9 cellular contexts compared by ENCODE assay signal in genomic region chr19:4206818-4207484, GRCh38. TPM values are rescaled to one million over a fixed set of nuclear protein-coding genes. Genes with fewer than 3 reads are reported as not detected.
DNase-seq lines count a peak whose midpoint lies in the region; ATAC-seq and TF ChIP-seq lines count a peak whose summit lies in the region.
"Had no signal": no experiment of that assay in that cellular context is flagged by ENCODE, and none has a peak within 500 bp of the region (broad histone marks: within the 10 kb centered on the region; RNA-seq: fewer than 3 reads in every experiment).

No MANE protein-coding gene starts in this region.

- no peaks in the 10 kb centered on the region for H3K4me1 ChIP-seq in Karpas-422 (ENCODE audit: low read length)
- no peaks in the 10 kb centered on the region for H3K4me1 ChIP-seq in mucosa of descending colon (ENCODE audit: low read depth)
- no peaks in the 10 kb centered on the region for H3K4me1 ChIP-seq in gastrocnemius medialis

- intact Hi-C loops in mucosa of descending colon (cut with DNase I, micrococcal nuclease): no loop called here
- intact Hi-C loops in gastrocnemius medialis (cut with DNase I; ENCODE audit: low total_unique reads): no loop called here

- no peak overlapping the region for H3K27ac Mint-ChIP-seq in progenitor cell of endocrine pancreas

- H3K27me3 ChIP-seq in Karpas-422 (ENCODE audit: low read length): no peaks in the 10 kb centered on the region
- H3K27me3 ChIP-seq in WERI-Rb-1 (ENCODE audit: insufficient read depth, low read depth, severe bottlenecking): no peaks in the 10 kb centered on the region
- H3K27me3 ChIP-seq in gastrocnemius medialis: peaks cover 0 to 4% (median 0%) of the 10 kb centered on the region in 3 donors

- ATAC-seq in mucosa of descending colon (peak; percentile 53), gastrocnemius medialis (no peak)
- ATAC-seq in activated CD4-positive, CD25-positive, alpha-beta regulatory T cell treated with anti-CD3 and anti-CD28 coated beads, Interleukin-2, amount 50 U/mL, for 24 hours: no peak

- H3K79me2 ChIP-seq in Karpas-422 (ENCODE audit: low read length): no peaks in the 10 kb centered on the region

- H3K27ac ChIP-seq in Karpas-422 (ENCODE audit: low read length): no peak overlapping the region
- no peak overlapping the region for H3K27ac ChIP-seq in WERI-Rb-1
- H3K27ac ChIP-seq in gastrocnemius medialis: no peak overlapping the region

- H3K9ac ChIP-seq in Karpas-422 (ENCODE audit: low read length): no peak overlapping the region

- H3K9me3 ChIP-seq in Karpas-422 (ENCODE audit: low read length) (no peaks in the 10 kb centered on the region), WERI-Rb-1 (ENCODE audit: severe bottlenecking) (no peaks in the 10 kb centered on the region), mucosa of descending colon (no peaks in the 10 kb centered on the region), gastrocnemius medialis (no peaks in the 10 kb centered on the region)

- no peak for TF ChIP-seq POLR2A in gastrocnemius medialis (IDR thresholded peaks at IDR 0.05)

- H3K9me3 Mint-ChIP-seq in progenitor cell of endocrine pancreas (ENCODE audit: low read depth): no peaks in the 10 kb centered on the region

- no peaks in the 10 kb centered on the region for H3K36me3 ChIP-seq in Karpas-422 (ENCODE audit: insufficient read depth, low read length)
- no peaks in the 10 kb centered on the region for H3K36me3 ChIP-seq in WERI-Rb-1
- no peaks in the 10 kb centered on the region for H3K36me3 ChIP-seq in mucosa of descending colon (ENCODE audit: low read depth)
- no peaks in the 10 kb centered on the region for H3K36me3 ChIP-seq in gastrocnemius medialis

- TF ChIP-seq CTCF in GM10248 (IDR thresholded peaks at IDR 0.05; ENCODE audit: control extremely low read depth, extremely low read depth, low read depth, missing control alignments): peak; percentile 23
- TF ChIP-seq CTCF in WERI-Rb-1 (IDR thresholded peaks at IDR 0.05; ENCODE audit: low read depth, low read length): peak; percentile 58
- TF ChIP-seq CTCF in mucosa of descending colon (IDR thresholded peaks at IDR 0.05): no peak
- no peak for TF ChIP-seq CTCF in progenitor cell of endocrine pancreas (IDR thresholded peaks at IDR 0.05; ENCODE audit: unreplicated experiment)
- TF ChIP-seq CTCF in gastrocnemius medialis (IDR thresholded peaks at IDR 0.05 in 4 of 5, conservative IDR thresholded peaks at IDR 0.05 in 1 of 5): no peak

- H3K4me2 ChIP-seq in Karpas-422 (ENCODE audit: low read depth, low read length, poor library complexity, severe bottlenecking): no peak overlapping the region

- CTCF ChIA-PET in GM10248 (lab: Yijun Ruan, JAX): interaction anchor here (0.7 to 3.0 kb wide), 9 partner anchors 9 to 222 kb away, joined by 3 to 47 read pairs (median 6); partner anchors contain the start of gene EEF2

- H3K36me3 Mint-ChIP-seq in progenitor cell of endocrine pancreas (ENCODE audit: insufficient read depth): no peaks in the 10 kb centered on the region

- no peak overlapping the region for H3K4me3 Mint-ChIP-seq in progenitor cell of endocrine pancreas (ENCODE audit: low read depth)

- H3K27me3 Mint-ChIP-seq in progenitor cell of endocrine pancreas: peaks cover 17% of the 10 kb centered on the region

- no peak overlapping the region for H2AFZ ChIP-seq in Karpas-422 (ENCODE audit: low read length)

- POLR2A ChIA-PET in GM10248 (lab: Yijun Ruan, JAX): no interaction called here

- H3K4me1 Mint-ChIP-seq in progenitor cell of endocrine pancreas (ENCODE audit: low read depth): no peaks in the 10 kb centered on the region

- H4K20me1 ChIP-seq in Karpas-422 (ENCODE audit: insufficient read depth, low read depth, low read length): no peaks in the 10 kb centered on the region

- DNase-seq in GM10248 (ENCODE audit: extremely low spot score): no peak
- peak; percentile 72 for DNase-seq in Karpas-422
- peak; percentile 63 for DNase-seq in WERI-Rb-1
- peak in 1 of 3 donors; percentile 36 for DNase-seq in mucosa of descending colon
- no peak for DNase-seq in progenitor cell of endocrine pancreas (ENCODE audit: low spot score, unreplicated experiment)
- DNase-seq in gastrocnemius medialis: no peak
- DNase-seq: activated CD4-positive, CD25-positive, alpha-beta regulatory T cell had no signal

- in situ Hi-C loops in gastrocnemius medialis (cut with MboI; ENCODE audit: low sequenced_read_pairs in 4 of 4): no loop called here

- H3K4me3 ChIP-seq in Karpas-422 (ENCODE audit: low read length): no peak overlapping the region
- no peak overlapping the region for H3K4me3 ChIP-seq in WERI-Rb-1 (ENCODE audit: low read depth, low read length)
- H3K4me3 ChIP-seq in mucosa of descending colon: no peak overlapping the region
- H3K4me3 ChIP-seq in gastrocnemius medialis: no peak overlapping the region

- no peaks in the 10 kb centered on the region for H3K9me2 ChIP-seq in Karpas-422 (replicated peaks; ENCODE audit: insufficient read depth, low read length)

RNA-seq across cellular contexts. Expression of gene EBI3, which starts 22.4 kb away (rescaled TPM):
- not detected in 2 replicates for total RNA-seq in Karpas-422 (2014; rRNA removed; shearing (Covaris generic); ENCODE audit: low replicate concordance)
- total RNA-seq in mucosa of descending colon (1 to 10 TPM; 1.1 to 5.4 (median 3.6) TPM), progenitor cell of endocrine pancreas (not detected in 2 replicates), gastrocnemius medialis (1 to 10 TPM in 1 of 4 donors, under 1 TPM in 2, not detected in 1; 0.38 to 1.7 (median 0.85) TPM)

RNA-seq across cellular contexts. Expression of gene ANKRD24, which starts 24.5 kb away (rescaled TPM):
- total RNA-seq in Karpas-422 (2014; rRNA removed; shearing (Covaris generic); ENCODE audit: low replicate concordance): 0.71 and 1.1 TPM in 2 replicates
- total RNA-seq in mucosa of descending colon: 1 to 10 TPM in 2 of 3 donors, under 1 TPM in 1; 0.95 to 2.7 (median 1.3) TPM
- total RNA-seq in progenitor cell of endocrine pancreas: 0.89 and 1.6 TPM in 2 replicates
- 1 to 10 TPM in 1 of 4 donors, under 1 TPM in 3; 0.13 to 3.0 (median 0.45) TPM for total RNA-seq in gastrocnemius medialis

RNA-seq across cellular contexts. Expression of gene SIRT6, which starts 24.6 kb away (rescaled TPM):
- total RNA-seq in Karpas-422 (2014; rRNA removed; shearing (Covaris generic); ENCODE audit: low replicate concordance): 23.0 and 40.3 TPM in 2 replicates
- total RNA-seq in mucosa of descending colon (100 to 1,000 TPM in 2 of 3 donors, 10 to 100 TPM in 1; 60.9 to 138 (median 118) TPM), progenitor cell of endocrine pancreas (33.2 and 35.1 TPM in 2 replicates), gastrocnemius medialis (10 to 100 TPM; 11.7 to 25.7 (median 13.7) TPM)

RNA-seq across cellular contexts. Expression of gene YJU2, which starts 39.9 kb away (rescaled TPM):
- 5.6 and 16.7 TPM in 2 replicates for total RNA-seq in Karpas-422 (2014; rRNA removed; shearing (Covaris generic); ENCODE audit: low replicate concordance)
- 10 to 100 TPM; 16.7 to 22.2 (median 20.0) TPM for total RNA-seq in mucosa of descending colon
- total RNA-seq in progenitor cell of endocrine pancreas: 22.4 and 23.9 TPM in 2 replicates
- total RNA-seq in gastrocnemius medialis: 10 to 100 TPM; 13.5 to 37.8 (median 19.9) TPM

RNA-seq across cellular contexts. Expression of gene CREB3L3, which starts 53.5 kb away (rescaled TPM):
- not detected in 2 replicates for total RNA-seq in Karpas-422 (2014; rRNA removed; shearing (Covaris generic); ENCODE audit: low replicate concordance)
- total RNA-seq in mucosa of descending colon: 1 to 10 TPM; 2.4 to 5.1 (median 3.4) TPM
- 2.4 and 2.9 TPM in 2 replicates for total RNA-seq in progenitor cell of endocrine pancreas
- total RNA-seq in gastrocnemius medialis: 1 to 10 TPM in 1 of 4 donors, under 1 TPM in 1, not detected in 2; 0.10 to 1.0 TPM
- total RNA-seq: glomerular endothelial cell had no signal

Comparison
In these comparisons a context has a peak if more than half of its experiments do, and no peak if none do; other contexts are left out.
1. DNase-seq: peak in Karpas-422 (single experiment) and WERI-Rb-1 (single experiment); none in GM10248 (single experiment), progenitor cell of endocrine pancreas (single experiment) and gastrocnemius medialis (0 of 2).
2. CTCF ChIP-seq: peak in GM10248 (single experiment) and WERI-Rb-1 (single experiment); none in mucosa of descending colon (single experiment), progenitor cell of endocrine pancreas (single experiment) and gastrocnemius medialis (0 of 5).